Comparison of ENCODE assay signal across 9 cellular contexts in the genomic region with DNA sequence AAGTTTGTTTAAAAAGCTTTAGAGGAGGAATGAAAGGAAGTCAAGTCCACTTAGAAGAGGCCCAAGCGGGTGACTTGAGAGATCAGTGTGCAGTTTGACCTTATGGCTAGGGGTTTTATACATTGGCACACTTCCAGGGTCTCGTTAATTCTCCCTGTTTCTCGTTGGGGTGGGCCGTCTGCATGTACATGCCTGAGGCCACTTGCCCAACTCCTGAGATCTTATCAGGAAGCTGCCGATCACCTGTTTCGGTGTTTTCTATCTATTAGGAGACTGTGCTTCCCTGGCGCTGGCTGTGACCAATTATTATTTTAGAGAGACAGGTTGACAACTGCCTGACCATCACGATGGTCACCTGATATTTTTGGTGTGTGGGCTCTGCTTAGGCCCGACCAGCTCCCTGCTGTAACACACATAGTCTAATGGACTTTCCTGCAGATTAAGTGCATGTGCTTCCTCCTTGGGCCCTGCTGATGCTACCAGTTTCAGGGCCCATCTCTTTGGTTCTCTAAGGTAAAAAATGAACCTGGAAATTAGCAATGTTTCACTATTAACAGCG. TPM values are rescaled to one million over a fixed set of nuclear protein-coding genes. Genes with fewer than 3 reads are reported as not detected.
DNase-seq lines count a peak whose midpoint lies in the region; ATAC-seq and TF ChIP-seq lines count a peak whose summit lies in the region.
"Had no signal": no experiment of that assay in that cellular context is flagged by ENCODE, and none has a peak within 500 bp of the region (broad histone marks: within the 10 kb centered on the region; RNA-seq: fewer than 3 reads in every experiment).

No MANE protein-coding gene starts in this region.

- H3K27ac ChIP-seq in breast epithelium, result peak overlapping the region; percentile 92 to 95
- H3K27ac ChIP-seq in transverse colon, result peak overlapping the region; percentile 1 to 62 (median 45)

- CTCF ChIA-PET in Caco-2 (lab: Charles Lee), result no interaction called here

- no peaks in the 10 kb centered on the region for H3K4me1 ChIP-seq in breast epithelium
- H3K4me1 ChIP-seq in transverse colon, result no peaks in the 10 kb centered on the region
- peaks cover 16% of the 10 kb centered on the region for H3K4me1 ChIP-seq in Caco-2

- H3K9me3 Mint-ChIP-seq in stimulated activated naive CD8-positive, alpha-beta T cell treated with anti-CD3 and anti-CD28 coated beads, Interleukin-15, Interleukin-2, amounts not matched to agents 100 ng/mL and 50 ng/mL, for 24 hours, result peaks cover 5% of the 10 kb centered on the region
- peaks cover 5 to 8% of the 10 kb centered on the region in 2 donors for H3K9me3 Mint-ChIP-seq in stimulated activated naive CD8-positive, alpha-beta T cell treated with anti-CD3 and anti-CD28 coated beads, Interleukin-15, amount 100 ng/mL, for 72 hours
- no peaks in the 10 kb centered on the region for H3K9me3 Mint-ChIP-seq in Caco-2 (ENCODE audit: unreplicated experiment)

- peaks cover 11% of the 10 kb centered on the region for H3K4me1 Mint-ChIP-seq in stimulated activated naive CD8-positive, alpha-beta T cell treated with anti-CD3 and anti-CD28 coated beads, Interleukin-15, Interleukin-2, amounts not matched to agents 100 ng/mL and 50 ng/mL, for 24 hours (ENCODE audit: low read depth)
- H3K4me1 Mint-ChIP-seq in stimulated activated naive CD8-positive, alpha-beta T cell treated with anti-CD3 and anti-CD28 coated beads, Interleukin-15, amount 100 ng/mL, for 72 hours, result no peaks in the 10 kb centered on the region
- no peaks in the 10 kb centered on the region for H3K4me1 Mint-ChIP-seq in Caco-2 (ENCODE audit: low read depth, unreplicated experiment)

- TF ChIP-seq POLR2A in breast epithelium (IDR thresholded peaks at IDR 0.05) (no peak), transverse colon (IDR thresholded peaks at IDR 0.05) (no peak)

- H3K36me3 Mint-ChIP-seq in stimulated activated naive CD8-positive, alpha-beta T cell treated with anti-CD3 and anti-CD28 coated beads, Interleukin-15, Interleukin-2, amounts not matched to agents 100 ng/mL and 50 ng/mL, for 24 hours (ENCODE audit: low read depth), result peaks cover 3% of the 10 kb centered on the region
- H3K36me3 Mint-ChIP-seq in Caco-2 (ENCODE audit: insufficient read depth, unreplicated experiment), result no peaks in the 10 kb centered on the region

- peak overlapping the region; percentile 67 for H3K27ac Mint-ChIP-seq in stimulated activated naive CD8-positive, alpha-beta T cell treated with anti-CD3 and anti-CD28 coated beads, Interleukin-15, Interleukin-2, amounts not matched to agents 100 ng/mL and 50 ng/mL, for 24 hours
- H3K27ac Mint-ChIP-seq in stimulated activated naive CD8-positive, alpha-beta T cell treated with anti-CD3 and anti-CD28 coated beads, Interleukin-15, amount 100 ng/mL, for 72 hours, result peak overlapping the region in 1 of 2 donors; percentile 91
- no peak overlapping the region for H3K27ac Mint-ChIP-seq in Caco-2 (ENCODE audit: unreplicated experiment)

- H3K36me3 ChIP-seq in breast epithelium, result no peaks in the 10 kb centered on the region
- H3K36me3 ChIP-seq in transverse colon, result no peaks in the 10 kb centered on the region
- H3K36me3 ChIP-seq in Caco-2 (ENCODE audit: control insufficient read depth, insufficient read depth, low read length), result no peaks in the 10 kb centered on the region

- peaks cover 11% of the 10 kb centered on the region in 2 donors for H3K9me3 ChIP-seq in breast epithelium
- H3K9me3 ChIP-seq in transverse colon, result peaks cover 6 to 7% of the 10 kb centered on the region in 2 donors
- peaks cover 7% of the 10 kb centered on the region; the same call in 1 of the 2 replicates for H3K9me3 ChIP-seq in Caco-2

- no peak overlapping the region for H3K4me3 Mint-ChIP-seq in stimulated activated naive CD8-positive, alpha-beta T cell treated with anti-CD3 and anti-CD28 coated beads, Interleukin-15, Interleukin-2, amounts not matched to agents 100 ng/mL and 50 ng/mL, for 24 hours
- H3K4me3 Mint-ChIP-seq in stimulated activated naive CD8-positive, alpha-beta T cell treated with anti-CD3 and anti-CD28 coated beads, Interleukin-15, amount 100 ng/mL, for 72 hours, result peak overlapping the region in 1 of 2 donors; percentile 54
- no peak overlapping the region for H3K4me3 Mint-ChIP-seq in Caco-2 (ENCODE audit: unreplicated experiment)

- H3K4me3 ChIP-seq in breast epithelium (peak overlapping the region in 1 of 3 donors; percentile 22), transverse colon (no peak overlapping the region), Caco-2 (ENCODE audit: low read depth, low read length) (no peak overlapping the region)

- 63 to 64% methylated on average over 6 to 10 of the region's 10 CpGs for WGBS in transverse colon (ENCODE audit: low coverage in 1 of 2), 2 donors

- intact Hi-C loops in breast epithelium (cut with DNase I; ENCODE audit: low total_unique reads), result no loop called here
- intact Hi-C loops in transverse colon (cut with DNase I; ENCODE audit: low total_unique reads), result no loop called here
- intact Hi-C loops in Caco-2 (cut with micrococcal nuclease; ENCODE audit: unreplicated experiment), result no loop called here

- H3K27me3 Mint-ChIP-seq in stimulated activated naive CD8-positive, alpha-beta T cell treated with anti-CD3 and anti-CD28 coated beads, Interleukin-15, Interleukin-2, amounts not matched to agents 100 ng/mL and 50 ng/mL, for 24 hours, result no peaks in the 10 kb centered on the region
- H3K27me3 Mint-ChIP-seq in stimulated activated naive CD8-positive, alpha-beta T cell treated with anti-CD3 and anti-CD28 coated beads, Interleukin-15, amount 100 ng/mL, for 72 hours, result no peaks in the 10 kb centered on the region
- no peaks in the 10 kb centered on the region for H3K27me3 Mint-ChIP-seq in Caco-2 (ENCODE audit: insufficient read depth, unreplicated experiment)

- TF ChIP-seq CTCF in breast epithelium (IDR thresholded peaks at IDR 0.05) (no peak), transverse colon (IDR thresholded peaks at IDR 0.05) (no peak), Caco-2 (IDR thresholded peaks at IDR 0.05; ENCODE audit: insufficient read depth in 1 of 2, low read depth in 1 of 2, low read length in 1 of 2, severe bottlenecking in 1 of 2, unreplicated experiment in 1 of 2) (no peak)

- no peak for DNase-seq in stimulated activated naive CD8-positive, alpha-beta T cell treated with anti-CD3 and anti-CD28 coated beads, Interleukin-15, amount 100 ng/mL, for 72 hours
- DNase-seq in breast epithelium (ENCODE audit: low spot score in 2 of 2) (no peak), transverse colon (no peak), ACHN (no peak), Caco-2 (no peak)
- DNase-seq in stimulated activated CD4-positive, alpha-beta T cell treated with anti-CD3 and anti-CD28 coated beads, Interleukin-1b, Interleukin-23, amount 100 ng/mL, for 48 hours, result no peak
- DNase-seq: NCI-H1092 treated with DMSO at 0.1 percent for 48 hours had no signal

- ATAC-seq in stimulated activated naive CD8-positive, alpha-beta T cell treated with anti-CD3 and anti-CD28 coated beads, Interleukin-15, amount 100 ng/mL, for 72 hours, result no peak
- ATAC-seq in HG03460 (IDR thresholded peaks at IDR 0.05; ENCODE audit: unreplicated experiment), result peak; percentile 34

- no peak for TF ChIP-seq EP300 in transverse colon (IDR thresholded peaks at IDR 0.05; ENCODE audit: low read depth)

- in situ Hi-C loops in transverse colon (cut with MboI; ENCODE audit: low pct_ligation_motif_present in 1 of 4, low pct_unique_long_range_greater_than_20kb in 1 of 4, low sequenced_read_pairs in 3 of 4), result no loop called here
- in situ Hi-C loops in ACHN (cut with HindIII; ENCODE audit: low pct_ligation_motif_present, low pct_unique_long_range_greater_than_20kb, low sequenced_read_pairs), result no loop called here

- POLR2A ChIA-PET in Caco-2 (lab: Charles Lee), result no interaction called here

- BruUV-seq in Caco-2 (replicated peaks; lab: Mats Ljungman, UMichigan), result no TSS peak

- no peaks in the 10 kb centered on the region for H3K27me3 ChIP-seq in breast epithelium
- no peaks in the 10 kb centered on the region for H3K27me3 ChIP-seq in transverse colon
- no peaks in the 10 kb centered on the region for H3K27me3 ChIP-seq in Caco-2 (replicated peaks; ENCODE audit: control insufficient read depth, insufficient read depth, low read length)

RNA-seq across cellular contexts. Expression of a gene that starts 31.0 kb away (rescaled TPM):
- total RNA-seq in breast epithelium, result 10 to 100 TPM; 31.4 to 60.0 (median 42.6) TPM
- total RNA-seq in transverse colon, result 10 to 100 TPM; 15.9 to 21.9 (median 17.2) TPM
- 93.8 and 108 TPM in 2 replicates for total RNA-seq in Caco-2 (2022)
